ENCODE assay signal across 18 cellular contexts in the genomic region with DNA sequence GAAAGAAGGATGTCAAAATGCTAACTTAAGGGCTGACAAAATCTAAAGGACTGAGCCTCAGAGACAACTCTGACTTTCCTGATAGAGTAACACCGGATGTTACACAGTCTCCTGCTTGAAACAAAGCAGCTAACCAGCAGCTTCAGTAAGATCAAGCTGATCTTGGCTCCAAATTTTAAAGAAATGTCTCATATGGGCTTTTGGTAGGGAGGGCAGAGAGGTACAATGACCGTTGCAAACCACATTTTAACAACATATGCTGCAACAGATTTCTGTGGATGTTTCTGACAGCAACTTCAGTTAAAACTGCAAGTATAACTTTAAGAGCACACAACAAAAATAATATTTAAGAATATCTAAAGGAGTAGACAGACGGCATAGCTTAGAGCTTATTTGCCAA. TPM values are rescaled to one million over a fixed set of nuclear protein-coding genes. Genes with fewer than 3 reads are reported as not detected.
"Had no signal": no experiment of that assay in that cellular context is flagged by ENCODE, and none has a peak within 500 bp of the region (broad histone marks: within the 10 kb centered on the region; RNA-seq: fewer than 3 reads in every experiment).

No MANE protein-coding gene starts in this region.

- H3K27me3 Mint-ChIP-seq: activated naive CD8-positive, alpha-beta T cell treated with anti-CD3 and anti-CD28 coated beads, Interleukin-2, amount 10 ng/mL, durations not matched to agents 7 days and 5 days; central memory CD8-positive, alpha-beta T cell had no signal

- H3K4me3 Mint-ChIP-seq: activated naive CD8-positive, alpha-beta T cell treated with anti-CD3 and anti-CD28 coated beads, Interleukin-2, amount 10 ng/mL, durations not matched to agents 7 days and 5 days; brain; central memory CD8-positive, alpha-beta T cell; natural killer cell treated with Interleukin-12 subunit alpha and Interleukin-12 subunit beta and Interleukin-15 and Interleukin-18, amount 100 ng/mL, for 72 hours had no signal

- H3K9me3 Mint-ChIP-seq: activated naive CD8-positive, alpha-beta T cell treated with anti-CD3 and anti-CD28 coated beads, Interleukin-2, amount 10 ng/mL, durations not matched to agents 7 days and 5 days; central memory CD8-positive, alpha-beta T cell; natural killer cell treated with Interleukin-12 subunit alpha and Interleukin-12 subunit beta and Interleukin-15 and Interleukin-18, amount 100 ng/mL, for 72 hours had no signal

- ATAC-seq: natural killer cell treated with Interleukin-12 subunit alpha and Interleukin-12 subunit beta and Interleukin-15 and Interleukin-18, amount 100 ng/mL, for 72 hours; stimulated activated naive CD8-positive, alpha-beta T cell treated with anti-CD3 and anti-CD28 coated beads, Interleukin-15, Interleukin-2, amounts not matched to agents 100 U/mL and 50 U/mL, for 24 hours had no signal

- H3K27ac Mint-ChIP-seq: activated naive CD8-positive, alpha-beta T cell treated with anti-CD3 and anti-CD28 coated beads, Interleukin-2, amount 10 ng/mL, durations not matched to agents 7 days and 5 days; brain; natural killer cell treated with Interleukin-12 subunit alpha and Interleukin-12 subunit beta and Interleukin-15 and Interleukin-18, amount 100 ng/mL, for 72 hours had no signal

- DNase-seq: activated CD4-positive, CD25-positive, alpha-beta regulatory T cell treated with anti-CD3 and anti-CD28 coated beads, Interleukin-2, amount 50 U/mL, for 72 hours; activated naive CD4-positive, alpha-beta T cell; activated naive CD8-positive, alpha-beta T cell treated with anti-CD3 and anti-CD28 coated beads, Interleukin-2, amount 10 ng/mL, durations not matched to agents 7 days and 5 days; effector memory CD4-positive, alpha-beta T cell; foreskin melanocyte; kidney glomerular epithelial cell; mesenchymal stem cell; nucleus accumbens; stimulated activated naive CD8-positive, alpha-beta T cell treated with anti-CD3 and anti-CD28 coated beads, Interleukin-15, Interleukin-2, amounts not matched to agents 100 U/mL and 50 U/mL, for 24 hours; T-helper 2 cell; upper lobe of left lung had no signal

- H3K4me1 Mint-ChIP-seq: activated naive CD8-positive, alpha-beta T cell treated with anti-CD3 and anti-CD28 coated beads, Interleukin-2, amount 10 ng/mL, durations not matched to agents 7 days and 5 days; brain; central memory CD8-positive, alpha-beta T cell had no signal

- H3K36me3 Mint-ChIP-seq: natural killer cell treated with Interleukin-12 subunit alpha and Interleukin-12 subunit beta and Interleukin-15 and Interleukin-18, amount 100 ng/mL, for 72 hours had no signal

RNA-seq across cellular contexts. Expression of gene OTC, which starts 34.2 kb away (rescaled TPM):
- total RNA-seq: activated CD8-positive, alpha-beta memory T cell treated with anti-CD3 and anti-CD28 coated beads for 36 hours; activated naive CD8-positive, alpha-beta T cell treated with anti-CD3 and anti-CD28 coated beads, Interleukin-2, amount 10 ng/mL, durations not matched to agents 7 days and 5 days; fibroblast of lung; natural killer cell treated with Interleukin-12 subunit alpha and Interleukin-12 subunit beta and Interleukin-15 and Interleukin-18, amount 100 ng/mL, for 72 hours; right atrium auricular region; smooth muscle cell had no signal
